Comparison of ENCODE assay signal across 15 cellular contexts in the genomic region with DNA sequence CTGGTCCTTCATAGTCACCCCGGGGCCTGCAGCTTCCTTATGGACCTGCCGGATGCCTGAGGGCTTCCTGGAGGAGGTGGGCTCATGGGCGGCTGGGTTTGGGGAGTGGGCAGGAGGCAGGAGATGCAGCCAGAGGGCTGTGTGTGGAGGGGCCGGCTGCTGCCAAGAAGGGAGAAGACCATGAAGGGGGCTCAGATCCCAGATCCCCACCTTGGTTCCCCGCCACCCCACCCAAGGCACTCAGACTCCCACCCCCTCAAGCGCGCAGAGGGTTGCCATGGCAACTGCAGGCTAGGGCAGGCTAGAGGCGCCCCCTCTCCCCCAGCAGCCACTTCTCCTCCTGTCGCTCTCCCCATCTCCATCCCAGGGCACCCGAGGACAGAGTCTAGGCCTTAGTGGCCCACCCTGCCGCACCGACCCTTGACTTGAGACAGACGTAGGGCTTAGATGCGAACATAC.
A peak's percentile ranks its signal among the peaks of the same experiment; 100 is the strongest.
DNase-seq lines count a peak whose midpoint lies in the region; ATAC-seq and TF ChIP-seq lines count a peak whose summit lies in the region.
"Had no signal": no experiment of that assay in that cellular context is flagged by ENCODE, and none has a peak within 500 bp of the region (broad histone marks: within the 10 kb centered on the region; RNA-seq: fewer than 3 reads in every experiment).

No MANE protein-coding gene starts in this region.

- H3K9me3 ChIP-seq in adrenal gland (replicated peaks in 1 of 3): no peaks in the 10 kb centered on the region
- no peaks in the 10 kb centered on the region for H3K9me3 ChIP-seq in left lung
- H3K9me3 ChIP-seq in testis: no peaks in the 10 kb centered on the region

- intact Hi-C loops in adrenal gland (cut with DNase I): no loop called here
- intact Hi-C loops in left lung (cut with DNase I): no loop called here
- intact Hi-C loops in testis (cut with DNase I; ENCODE audit: low total_unique reads): no loop called here

- ATAC-seq in left lung: no peak

- H3K27ac ChIP-seq in adrenal gland: no peak overlapping the region
- H3K27ac ChIP-seq in left lung: no peak overlapping the region
- no peak overlapping the region for H3K27ac ChIP-seq in testis
- H3K27ac ChIP-seq: epithelial cell of prostate, foreskin keratinocyte, parathyroid adenoma, RWPE1 had no signal

- H3K4me1 ChIP-seq in adrenal gland (replicated peaks in 1 of 2) (no peaks in the 10 kb centered on the region), left lung (no peaks in the 10 kb centered on the region), testis (no peaks in the 10 kb centered on the region)
- H3K4me1 ChIP-seq: foreskin keratinocyte, parathyroid adenoma had no signal

- no peaks in the 10 kb centered on the region for H3K36me3 ChIP-seq in adrenal gland (replicated peaks in 1 of 2)
- H3K36me3 ChIP-seq in left lung: no peaks in the 10 kb centered on the region
- no peaks in the 10 kb centered on the region for H3K36me3 ChIP-seq in testis (ENCODE audit: low read depth, missing control alignments)

- 95 to 100% (median 97%) methylated on average over 6 to 14 of the region's 14 CpGs for WGBS in adrenal gland, 4 donors
- WGBS in testis, 2 donors: 84 to 95% methylated on average over 7 to 14 of the region's 14 CpGs

- TF ChIP-seq CTCF in adrenal gland (IDR thresholded peaks at IDR 0.05) (no peak), left lung (IDR thresholded peaks at IDR 0.05) (no peak), testis (IDR thresholded peaks at IDR 0.05) (no peak)

- TF ChIP-seq POLR2A in adrenal gland (IDR thresholded peaks at IDR 0.05) (no peak), testis (IDR thresholded peaks at IDR 0.05) (no peak)

- peak; percentile 8 for DNase-seq in activated T-cell treated with anti-CD3 and anti-CD28 coated beads, Interleukin-2, amount 50 U/mL, for 1 hour
- no peak for DNase-seq in activated T-cell treated with anti-CD3 and anti-CD28 coated beads for 4 hours
- DNase-seq in adrenal gland: peak in 4 of 7 donors; percentile 7 to 44 (median 16)
- DNase-seq in left lung: peak; percentile 26 to 44
- peak; percentile 13 for DNase-seq in testis
- no peak for DNase-seq in T-helper 1 cell
- no peak for DNase-seq in DMS53 treated with DMSO at 0.1 percent for 48 hours (lab: John Stamatoyannopoulos, UW; ENCODE audit: unreplicated experiment)
- no peak for DNase-seq in A172 (ENCODE audit: low spot score)
- DNase-seq: foreskin keratinocyte, GDM1, NCI-H2081 treated with DMSO at 0.1 percent for 48 hours, NCI-H510A had no signal

- H3K4me3 ChIP-seq in adrenal gland: no peak overlapping the region
- no peak overlapping the region for H3K4me3 ChIP-seq in left lung
- no peak overlapping the region for H3K4me3 ChIP-seq in testis

- H3K27me3 ChIP-seq in adrenal gland (no peaks in the 10 kb centered on the region), left lung (no peaks in the 10 kb centered on the region), testis (no peaks in the 10 kb centered on the region)
- H3K27me3 ChIP-seq: foreskin keratinocyte had no signal

Comparison
In these comparisons a context has a peak if more than half of its experiments do, and no peak if none do; other contexts are left out.
1. DNase-seq: peak in activated T-cell treated with anti-CD3 and anti-CD28 coated beads, Interleukin-2, amount 50 U/mL, for 1 hour (single experiment), adrenal gland (4 of 7), left lung (2 of 2) and testis (single experiment); none in activated T-cell treated with anti-CD3 and anti-CD28 coated beads for 4 hours (single experiment), T-helper 1 cell (0 of 5), DMS53 treated with DMSO at 0.1 percent for 48 hours (single experiment) and A172 (single experiment).